ENCODE assay signal across 16 cellular contexts in the genomic region with DNA sequence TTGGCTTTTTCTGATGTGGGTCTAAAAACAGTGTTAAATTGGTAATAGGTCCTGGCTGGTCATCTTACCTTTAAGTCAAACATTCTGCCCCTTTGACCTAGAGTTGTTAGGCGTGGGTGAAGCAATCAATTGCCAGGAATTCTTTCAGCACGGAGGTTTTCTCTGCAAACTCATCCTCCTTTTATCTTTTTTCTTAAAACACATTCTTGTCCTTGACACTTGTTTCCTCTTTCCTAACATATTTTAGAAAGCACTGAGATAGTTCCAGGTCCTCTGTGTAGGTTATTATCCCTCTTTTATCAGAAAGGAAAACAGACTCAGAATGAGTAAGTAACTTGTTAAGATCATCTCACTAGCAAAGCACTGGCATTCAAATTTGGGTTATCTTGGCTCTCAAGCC. TPM values are rescaled to one million over a fixed set of nuclear protein-coding genes. Genes with fewer than 3 reads are reported as not detected.
A peak's percentile ranks its signal among the peaks of the same experiment; 100 is the strongest.
DNase-seq lines count a peak whose midpoint lies in the region; ATAC-seq and TF ChIP-seq lines count a peak whose summit lies in the region.
"Had no signal": no experiment of that assay in that cellular context is flagged by ENCODE, and none has a peak within 500 bp of the region (broad histone marks: within the 10 kb centered on the region; RNA-seq: fewer than 3 reads in every experiment).

No MANE protein-coding gene starts in this region.

- H3K79me2 ChIP-seq in PC-9 (ENCODE audit: low read depth) (no peaks in the 10 kb centered on the region), osteoblast (ENCODE audit: insufficient read depth, low read length) (no peaks in the 10 kb centered on the region)

- H3K9me3 ChIP-seq in PC-9 (ENCODE audit: insufficient read depth, low read depth) (0 out of 2 replicates have a peak, but pooled peaks cover 3% of the 10 kb centered on the region), osteoblast (ENCODE audit: low read depth, low read length) (no peaks in the 10 kb centered on the region), aorta (ENCODE audit: control insufficient read depth, low read length) (no peaks in the 10 kb centered on the region)

- CTCF ChIA-PET in PC-9 (lab: Charles Lee): no interaction called here

- peak overlapping the region; percentile 43 for H3K4me2 ChIP-seq in PC-9
- H3K4me2 ChIP-seq in osteoblast (ENCODE audit: insufficient read depth, low read length): peak overlapping the region; percentile 7

- 77 to 86% methylated on average over 2 of the region's 2 CpGs for WGBS in aorta, 2 donors

- H3K27ac ChIP-seq in PC-9: peak overlapping the region; percentile 54
- peak overlapping the region; percentile 6 for H3K27ac ChIP-seq in osteoblast (ENCODE audit: low read depth, low read length)
- H3K27ac ChIP-seq in aorta (ENCODE audit: low read depth in 1 of 2, low read length in 2 of 2): no peak overlapping the region
- H3K27ac ChIP-seq: BLaER1 treated with 17β-estradiol and CSF1 and Interleukin-3, amounts not matched to agents 10 nM and 100 nM; RWPE1 had no signal

- H3K4me1 ChIP-seq in PC-9 (replicated peaks; ENCODE audit: insufficient read depth) (peaks cover 66% of the 10 kb centered on the region), osteoblast (ENCODE audit: insufficient read depth, low read length) (peaks cover 28% of the 10 kb centered on the region), aorta (ENCODE audit: control insufficient read depth in 1 of 2, insufficient read depth in 2 of 2, low read length in 2 of 2) (peaks cover 0 to 1% of the 10 kb centered on the region in 2 donors)

- H3K36me3 ChIP-seq in PC-9 (ENCODE audit: low read depth) (no peaks in the 10 kb centered on the region), osteoblast (ENCODE audit: insufficient read depth, low read length) (no peaks in the 10 kb centered on the region), aorta (ENCODE audit: control insufficient read depth in 1 of 2, insufficient read depth in 2 of 2, low read length in 1 of 2) (peaks cover 0 to 5% of the 10 kb centered on the region in 2 donors)

- H2AFZ ChIP-seq in PC-9 (no peak overlapping the region), osteoblast (ENCODE audit: low read length) (no peak overlapping the region)

- peaks cover 51% of the 10 kb centered on the region for H3F3A ChIP-seq in PC-9 (ENCODE audit: insufficient read depth, low read depth)

- BruUV-seq in PC-9 (replicated peaks; lab: Mats Ljungman, UMichigan): no TSS peak

- H3K9me2 ChIP-seq in PC-9 (ENCODE audit: insufficient read depth): no peaks in the 10 kb centered on the region

- no peaks in the 10 kb centered on the region for H3K27me3 ChIP-seq in PC-9 (ENCODE audit: insufficient read depth, low read depth)
- no peaks in the 10 kb centered on the region for H3K27me3 ChIP-seq in osteoblast (ENCODE audit: insufficient read depth, low read length)
- H3K27me3 ChIP-seq in aorta (ENCODE audit: control insufficient read depth in 1 of 2, insufficient read depth in 2 of 2, low read length in 1 of 2): no peaks in the 10 kb centered on the region
- H3K27me3 ChIP-seq: BLaER1 treated with 17β-estradiol and CSF1 and Interleukin-3, amounts not matched to agents 10 nM and 100 nM had no signal

- TF ChIP-seq CTCF in PC-9 (conservative IDR thresholded peaks at IDR 0.05): no peak
- TF ChIP-seq CTCF in fibroblast of villous mesenchyme (IDR thresholded peaks at IDR 0.05; ENCODE audit: insufficient read depth, low read depth, low read length): no peak
- TF ChIP-seq CTCF in osteoblast (IDR thresholded peaks at IDR 0.05; ENCODE audit: extremely low read depth, low read depth, low read length): no peak

- POLR2A ChIA-PET in PC-9 (lab: Charles Lee; ENCODE audit: unreplicated experiment): no interaction called here

- DNase-seq in EH (ENCODE audit: low read depth): peak; percentile 11
- peak in 1 of 2 experiments; percentile 74 for DNase-seq in PC-9
- peak; percentile 20 for DNase-seq in fibroblast of villous mesenchyme (ENCODE audit: low read depth)
- DNase-seq in osteoblast (ENCODE audit: insufficient read length, low spot score, missing footprints): peak; percentile 82
- no peak for DNase-seq in aorta
- DNase-seq in amygdala (lab: John Stamatoyannopoulos, UW): no peak
- no peak for DNase-seq in stimulated activated CD4-positive, alpha-beta T cell treated with anti-CD3 and anti-CD28 coated beads, Interleukin-2, amount 100 ng/mL, for 24 hours
- DNase-seq: CD8-positive, alpha-beta T cell; NCI-H1417; NCI-H187; NCI-H2107; NCI-H510A treated with DMSO at 0.1 percent for 48 hours; NCI-H774; SIG-M5 had no signal

- H3K4me3 ChIP-seq in PC-9 (no peak overlapping the region; the same call in 1 of the 2 replicates), fibroblast of villous mesenchyme (ENCODE audit: low read depth, low read length) (no peak overlapping the region), osteoblast (ENCODE audit: insufficient read depth, low read length) (no peak overlapping the region), aorta (ENCODE audit: low read length in 2 of 2) (no peak overlapping the region)
- H3K4me3 ChIP-seq: BLaER1 treated with 17β-estradiol and CSF1 and Interleukin-3, amounts not matched to agents 10 nM and 100 nM had no signal

- intact Hi-C loops in PC-9 (cut with micrococcal nuclease; ENCODE audit: unreplicated experiment) (no loop called here), aorta (cut with DNase I) (no loop called here)

- no peak for ATAC-seq in aorta (ENCODE audit: low FRiP score)
- ATAC-seq: CD8-positive, alpha-beta T cell had no signal

- H4K20me1 ChIP-seq in PC-9 (ENCODE audit: insufficient read depth): no peaks in the 10 kb centered on the region
- H4K20me1 ChIP-seq in osteoblast (ENCODE audit: insufficient read depth, low read length): no peaks in the 10 kb centered on the region
- H4K20me1 ChIP-seq: BLaER1 treated with 17β-estradiol and CSF1 and Interleukin-3, amounts not matched to agents 10 nM and 100 nM had no signal

RNA-seq across cellular contexts. Expression of a gene that starts 18.6 kb away (rescaled TPM):
- total RNA-seq in PC-9 (2021): 61.3 and 73.3 TPM in 2 replicates
- total RNA-seq in fibroblast of villous mesenchyme: 4.7 and 5.8 TPM in 2 replicates
- total RNA-seq in osteoblast: 2.2 and 2.7 TPM in 2 replicates
- 1 to 10 TPM in 1 of 2 donors, under 1 TPM in 1; 0.91 to 2.0 TPM for total RNA-seq in aorta
- polyA plus RNA-seq in aorta: under 1 TPM; 0.26 to 0.50 TPM

Comparison
In these comparisons a context has a peak if more than half of its experiments do, and no peak if none do; other contexts are left out.
1. DNase-seq: peak in EH (single experiment), fibroblast of villous mesenchyme (single experiment) and osteoblast (single experiment); none in aorta (0 of 2), amygdala (0 of 56) and stimulated activated CD4-positive, alpha-beta T cell treated with anti-CD3 and anti-CD28 coated beads, Interleukin-2, amount 100 ng/mL, for 24 hours (0 of 2).
2. H3K27ac ChIP-seq: peak in PC-9 (single experiment) and osteoblast (single experiment); none in aorta (0 of 2).